26 cellular contexts compared by ENCODE assay signal in genomic region chr20:22257912-22258311, GRCh38.
"Had no signal": no experiment of that assay in that cellular context is flagged by ENCODE, and none has a peak within 500 bp of the region (broad histone marks: within the 10 kb centered on the region; RNA-seq: fewer than 3 reads in every experiment).

No MANE protein-coding gene starts in this region.

- H3K4me3 ChIP-seq: colonic mucosa, esophagus squamous epithelium, gastrocnemius medialis, heart right ventricle, left lung, lower lobe of right lung, mucosa of descending colon had no signal

- H3K27me3 ChIP-seq: colonic mucosa, esophagus squamous epithelium, gastrocnemius medialis, left lung had no signal

- H3K9me3 ChIP-seq: colonic mucosa, esophagus squamous epithelium, gastrocnemius medialis, lower lobe of right lung, mucosa of descending colon had no signal

- FAIRE-seq: endometrium, islet of Langerhans, keratinocyte had no signal

- H3K27ac ChIP-seq: colonic mucosa, epithelial cell of prostate, esophagus squamous epithelium, gastrocnemius medialis, heart right ventricle, left lung, lower lobe of right lung had no signal

- H3K4me1 ChIP-seq: colonic mucosa, esophagus squamous epithelium, gastrocnemius medialis, heart right ventricle, left lung, lower lobe of right lung had no signal

- DNase-seq: colonic mucosa; cortex of kidney; effector CD8-positive, alpha-beta T cell; effector memory CD8-positive, alpha-beta T cell; endodermal cell; erythroblast; esophagus squamous epithelium; foreskin fibroblast; foreskin melanocyte; gastrocnemius medialis; glutamatergic neuron; head of caudate nucleus; heart right ventricle; hippocampal formation; left cardiac atrium; left lung; left ventricle myocardium superior; lower lobe of right lung; mesenchymal stem cell; mucosa of descending colon; naive B cell had no signal

- ATAC-seq: effector memory CD8-positive, alpha-beta T cell; esophagus mucosa; gastrocnemius medialis; heart right ventricle; left cardiac atrium; left lung; left ventricle myocardium superior; lower lobe of right lung; mucosa of descending colon had no signal

- H3K36me3 ChIP-seq: colonic mucosa, esophagus squamous epithelium, gastrocnemius medialis, heart right ventricle, left lung, lower lobe of right lung had no signal
